Comparison of ENCODE assay signal across 1 cellular context in the genomic region with DNA sequence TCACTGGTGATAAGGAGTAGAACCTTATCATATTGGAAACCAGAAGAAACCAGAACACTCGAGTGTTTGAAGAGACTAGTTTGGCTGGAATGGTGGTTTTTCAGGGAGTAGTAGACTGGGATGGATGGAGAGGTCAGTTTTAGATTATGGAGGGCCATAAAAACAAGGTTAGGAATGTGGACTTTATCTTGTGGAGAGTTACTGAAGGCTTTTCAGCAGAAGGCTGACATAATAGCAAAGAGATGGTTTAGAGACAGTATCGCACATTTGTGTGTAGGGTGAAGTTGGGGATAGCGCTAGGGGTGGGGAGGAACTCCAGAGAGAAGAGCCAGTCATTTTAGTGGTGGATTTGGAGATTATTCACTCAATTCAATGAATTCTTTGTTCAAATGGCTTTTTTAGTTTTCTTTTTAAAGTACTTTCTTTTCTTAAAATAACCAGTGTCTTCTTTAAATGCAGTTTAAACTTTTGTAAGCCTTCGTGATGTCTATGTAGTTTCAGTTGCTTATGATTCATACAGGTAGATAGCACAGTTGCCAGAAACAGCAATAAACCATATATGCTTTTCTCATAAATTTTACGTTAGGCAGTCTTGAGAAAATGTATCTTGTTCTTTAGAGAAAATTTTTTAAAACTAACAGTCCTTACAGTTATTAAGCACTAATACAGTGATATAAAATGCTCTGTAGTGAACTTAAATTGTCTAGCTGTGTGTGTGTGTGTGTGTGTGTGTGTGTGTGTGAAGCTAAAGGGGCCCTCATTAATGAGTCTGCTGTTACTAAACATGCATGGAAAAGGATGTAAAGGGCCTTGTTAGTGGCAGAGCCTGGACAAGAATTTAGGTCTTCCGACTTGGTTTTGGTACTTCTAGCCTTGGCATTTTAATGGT.
TF ChIP-seq lines count a peak whose summit lies in the region.

No MANE protein-coding gene starts in this region.

TF ChIP-seq in endothelial cell of umbilical vein, 7 proteins besides CTCF, POLR2A, EP300 and RAD21 (continued from another document):
- TF ChIP-seq EZH2 (IDR thresholded peaks at IDR 0.05; ENCODE audit: borderline replicate concordance, low read depth, low read length, severe bottlenecking) (no peak), MYC (IDR thresholded peaks at IDR 0.05; ENCODE audit: low read depth, low read length) (no peak), FOS (IDR thresholded peaks at IDR 0.05; ENCODE audit: borderline replicate concordance, insufficient read depth, low read length) (no peak), POLR2AphosphoS5 (IDR thresholded peaks at IDR 0.05; ENCODE audit: insufficient read depth, low read depth, low read length) (no peak)
